1 cellular context compared by ENCODE assay signal in the genomic region with DNA sequence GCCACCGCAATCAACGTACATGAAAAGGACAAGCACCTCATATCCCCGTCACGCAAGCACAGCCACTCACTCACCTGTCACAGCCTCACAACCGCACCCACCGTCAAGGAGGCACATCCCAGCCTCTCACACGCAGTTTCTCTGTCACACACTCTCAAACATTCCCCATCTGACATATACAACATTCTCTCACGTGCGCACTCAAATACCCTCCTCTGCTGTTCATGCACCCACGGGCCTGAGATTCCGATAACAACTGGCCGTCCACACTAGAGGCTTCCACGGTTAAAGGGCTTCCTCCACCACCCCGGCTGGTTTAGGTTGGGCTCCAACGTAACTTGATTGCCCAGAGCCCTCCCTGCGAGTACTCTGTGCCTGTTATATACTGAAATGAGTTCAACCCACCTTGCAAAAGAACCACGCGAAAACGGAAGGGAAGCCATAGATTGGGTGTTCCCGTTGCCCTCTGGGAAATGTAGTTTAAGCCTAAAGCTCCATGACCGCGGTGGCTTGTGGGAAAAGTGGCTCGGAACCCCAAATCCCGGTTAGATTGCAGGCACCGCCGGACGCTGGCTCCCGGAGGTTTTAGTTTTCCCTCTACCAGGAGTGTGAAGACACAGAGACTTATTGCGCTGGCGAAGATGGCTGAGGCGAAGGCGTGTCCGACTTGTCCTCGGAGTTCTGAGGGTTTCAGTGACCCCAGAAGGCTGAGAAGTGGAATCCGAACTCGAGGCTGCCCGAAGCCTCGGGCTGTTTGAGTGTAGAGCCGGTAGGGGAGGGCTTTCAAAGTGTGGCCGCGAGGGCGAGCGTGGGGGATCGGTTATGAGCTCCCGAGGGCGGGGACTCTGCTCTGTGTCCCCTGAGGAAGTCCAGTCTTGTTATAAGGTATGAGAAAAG.
TF ChIP-seq lines count a peak whose summit lies in the region.

TSS of gene ZNF573 (minus strand) at position 448 of the 897 bp plus-strand sequence. CDS start 5,857 bp downstream, outside the sequence.

TF ChIP-seq in HepG2, 621 proteins besides CTCF, POLR2A, EP300 and RAD21 (continued from another document and continues in another):
- TF ChIP-seq, protein P1, sequence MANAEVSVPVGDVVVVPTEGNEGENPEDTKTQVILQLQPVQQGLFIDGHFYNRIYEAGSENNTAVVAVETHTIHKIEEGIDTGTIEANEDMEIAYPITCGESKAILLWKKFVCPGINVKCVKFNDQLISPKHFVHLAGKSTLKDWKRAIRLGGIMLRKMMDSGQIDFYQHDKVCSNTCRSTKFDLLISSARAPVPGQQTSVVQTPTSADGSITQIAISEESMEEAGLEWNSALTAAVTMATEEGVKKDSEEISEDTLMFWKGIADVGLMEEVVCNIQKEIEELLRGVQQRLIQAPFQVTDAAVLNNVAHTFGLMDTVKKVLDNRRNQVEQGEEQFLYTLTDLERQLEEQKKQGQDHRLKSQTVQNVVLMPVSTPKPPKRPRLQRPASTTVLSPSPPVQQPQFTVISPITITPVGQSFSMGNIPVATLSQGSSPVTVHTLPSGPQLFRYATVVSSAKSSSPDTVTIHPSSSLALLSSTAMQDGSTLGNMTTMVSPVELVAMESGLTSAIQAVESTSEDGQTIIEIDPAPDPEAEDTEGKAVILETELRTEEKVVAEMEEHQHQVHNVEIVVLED (CRISPR knock-in tag; IDR thresholded peaks at IDR 0.05; ENCODE audit: borderline replicate concordance) = peak; percentile 72
- TF ChIP-seq MEF2D (CRISPR knock-in tag; IDR thresholded peaks at IDR 0.05) = peak; percentile 27; the same call in 1 of the 2 replicates
- TF ChIP-seq ZNF83 (CRISPR knock-in tag; IDR thresholded peaks at IDR 0.05; ENCODE audit: borderline replicate concordance) = no peak
- TF ChIP-seq XBP1 (CRISPR knock-in tag; IDR thresholded peaks at IDR 0.05) = no peak
- TF ChIP-seq, protein P2, sequence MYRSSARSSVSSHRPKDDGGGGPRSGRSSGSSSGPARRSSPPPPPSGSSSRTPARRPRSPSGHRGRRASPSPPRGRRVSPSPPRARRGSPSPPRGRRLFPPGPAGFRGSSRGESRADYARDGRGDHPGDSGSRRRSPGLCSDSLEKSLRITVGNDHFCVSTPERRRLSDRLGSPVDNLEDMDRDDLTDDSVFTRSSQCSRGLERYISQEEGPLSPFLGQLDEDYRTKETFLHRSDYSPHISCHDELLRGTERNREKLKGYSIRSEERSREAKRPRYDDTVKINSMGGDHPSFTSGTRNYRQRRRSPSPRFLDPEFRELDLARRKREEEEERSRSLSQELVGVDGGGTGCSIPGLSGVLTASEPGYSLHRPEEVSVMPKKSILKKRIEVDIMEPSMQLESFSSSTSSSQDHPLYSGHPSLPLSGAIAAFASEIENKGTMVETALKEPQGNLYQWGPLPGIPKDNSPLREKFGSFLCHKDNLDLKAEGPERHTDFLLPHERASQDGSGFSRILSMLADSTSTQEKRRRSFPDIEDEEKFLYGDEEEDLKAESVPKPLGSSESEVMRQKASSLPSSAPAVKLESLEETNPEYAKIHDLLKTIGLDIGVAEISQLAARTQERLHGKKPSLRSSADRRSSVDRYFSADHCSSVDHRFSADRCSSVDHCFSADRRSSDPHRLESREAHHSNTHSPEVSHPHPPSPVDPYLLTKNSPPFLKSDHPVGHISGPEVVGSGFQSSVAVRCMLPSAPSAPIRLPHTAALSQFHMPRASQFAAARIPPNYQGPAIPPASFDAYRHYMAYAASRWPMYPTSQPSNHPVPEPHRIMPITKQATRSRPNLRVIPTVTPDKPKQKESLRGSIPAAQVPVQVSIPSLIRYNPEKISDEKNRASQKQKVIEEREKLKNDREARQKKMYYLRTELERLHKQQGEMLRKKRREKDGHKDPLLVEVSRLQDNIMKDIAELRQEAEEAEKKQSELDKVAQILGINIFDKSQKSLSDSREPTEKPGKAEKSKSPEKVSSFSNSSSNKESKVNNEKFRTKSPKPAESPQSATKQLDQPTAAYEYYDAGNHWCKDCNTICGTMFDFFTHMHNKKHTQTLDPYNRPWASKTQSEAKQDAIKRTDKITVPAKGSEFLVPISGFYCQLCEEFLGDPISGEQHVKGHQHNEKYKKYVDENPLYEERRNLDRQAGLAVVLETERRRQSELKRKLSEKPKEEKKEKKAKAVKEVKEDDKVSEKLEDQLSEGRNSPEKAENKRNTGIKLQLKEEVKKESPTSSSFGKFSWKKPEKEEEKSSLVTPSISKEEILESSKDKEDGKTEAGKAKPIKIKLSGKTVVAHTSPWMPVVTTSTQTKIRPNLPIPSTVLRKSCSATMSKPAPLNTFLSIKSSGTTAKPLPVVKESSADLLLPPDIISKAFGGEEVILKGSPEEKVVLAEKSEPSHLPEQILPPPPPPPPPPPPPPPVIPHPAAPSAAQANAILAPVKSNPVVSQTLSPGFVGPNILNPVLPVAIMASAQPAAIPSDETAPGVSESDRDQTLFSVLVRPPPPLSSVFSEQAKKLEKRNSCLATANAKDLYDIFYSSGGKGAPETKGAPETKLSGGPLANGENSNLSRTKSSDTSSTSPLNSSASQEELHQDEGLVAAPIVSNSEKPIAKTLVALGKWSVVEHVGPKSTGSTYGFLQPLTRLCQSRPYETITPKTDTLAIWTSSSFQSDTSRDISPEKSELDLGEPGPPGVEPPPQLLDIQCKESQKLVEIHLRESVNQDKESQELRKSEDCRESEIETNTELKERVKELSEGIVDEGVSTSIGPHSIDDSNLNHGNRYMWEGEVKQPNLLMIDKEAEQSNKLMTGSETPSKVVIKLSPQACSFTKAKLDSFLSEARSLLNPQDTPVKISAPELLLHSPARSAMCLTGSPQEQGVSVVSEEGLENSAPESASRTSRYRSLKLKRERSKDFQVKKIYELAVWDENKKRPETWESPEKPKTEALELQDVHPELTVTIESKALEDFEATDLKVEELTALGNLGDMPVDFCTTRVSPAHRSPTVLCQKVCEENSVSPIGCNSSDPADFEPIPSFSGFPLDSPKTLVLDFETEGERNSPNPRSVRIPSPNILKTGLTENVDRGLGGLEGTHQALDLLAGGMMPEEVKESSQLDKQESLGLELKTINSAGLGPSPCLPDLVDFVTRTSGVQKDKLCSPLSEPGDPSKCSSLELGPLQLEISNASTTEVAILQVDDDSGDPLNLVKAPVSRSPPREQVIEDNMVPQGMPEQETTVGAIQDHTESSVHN (CRISPR knock-in tag; IDR thresholded peaks at IDR 0.05) = no peak
- TF ChIP-seq, protein P3, sequence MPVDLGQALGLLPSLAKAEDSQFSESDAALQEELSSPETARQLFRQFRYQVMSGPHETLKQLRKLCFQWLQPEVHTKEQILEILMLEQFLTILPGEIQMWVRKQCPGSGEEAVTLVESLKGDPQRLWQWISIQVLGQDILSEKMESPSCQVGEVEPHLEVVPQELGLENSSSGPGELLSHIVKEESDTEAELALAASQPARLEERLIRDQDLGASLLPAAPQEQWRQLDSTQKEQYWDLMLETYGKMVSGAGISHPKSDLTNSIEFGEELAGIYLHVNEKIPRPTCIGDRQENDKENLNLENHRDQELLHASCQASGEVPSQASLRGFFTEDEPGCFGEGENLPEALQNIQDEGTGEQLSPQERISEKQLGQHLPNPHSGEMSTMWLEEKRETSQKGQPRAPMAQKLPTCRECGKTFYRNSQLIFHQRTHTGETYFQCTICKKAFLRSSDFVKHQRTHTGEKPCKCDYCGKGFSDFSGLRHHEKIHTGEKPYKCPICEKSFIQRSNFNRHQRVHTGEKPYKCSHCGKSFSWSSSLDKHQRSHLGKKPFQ (CRISPR knock-in tag; IDR thresholded peaks at IDR 0.05; ENCODE audit: insufficient replicate concordance) = no peak
- TF ChIP-seq, protein P4, sequence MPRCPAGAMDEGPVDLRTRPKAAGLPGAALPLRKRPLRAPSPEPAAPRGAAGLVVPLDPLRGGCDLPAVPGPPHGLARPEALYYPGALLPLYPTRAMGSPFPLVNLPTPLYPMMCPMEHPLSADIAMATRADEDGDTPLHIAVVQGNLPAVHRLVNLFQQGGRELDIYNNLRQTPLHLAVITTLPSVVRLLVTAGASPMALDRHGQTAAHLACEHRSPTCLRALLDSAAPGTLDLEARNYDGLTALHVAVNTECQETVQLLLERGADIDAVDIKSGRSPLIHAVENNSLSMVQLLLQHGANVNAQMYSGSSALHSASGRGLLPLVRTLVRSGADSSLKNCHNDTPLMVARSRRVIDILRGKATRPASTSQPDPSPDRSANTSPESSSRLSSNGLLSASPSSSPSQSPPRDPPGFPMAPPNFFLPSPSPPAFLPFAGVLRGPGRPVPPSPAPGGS (CRISPR knock-in tag; IDR thresholded peaks at IDR 0.05) = 0 out of 2 replicates have a peak, but pooled peaks have one; percentile 74
- peak; percentile 61; the same call in 1 of the 2 replicates for TF ChIP-seq KDM2A (CRISPR knock-in tag; IDR thresholded peaks at IDR 0.05; ENCODE audit: borderline replicate concordance, low read depth)
- TF ChIP-seq ZNF331 (CRISPR knock-in tag; IDR thresholded peaks at IDR 0.05) = no peak; the same call in 1 of the 2 replicates
- peak; percentile 45; the same call in 2 of the 3 replicates for TF ChIP-seq MXI1 (IDR thresholded peaks at IDR 0.05; ENCODE audit: borderline replicate concordance, low read depth, low read length)
- TF ChIP-seq SKI (IDR thresholded peaks at IDR 0.05; ENCODE audit: partially characterized antibody) = no peak
- TF ChIP-seq EEA1 (CRISPR knock-in tag; IDR thresholded peaks at IDR 0.05; ENCODE audit: borderline replicate concordance) = no peak
- peak; percentile 54; the same call in 1 of the 2 replicates for TF ChIP-seq ZNF770 (CRISPR knock-in tag; IDR thresholded peaks at IDR 0.05)
- no peak for TF ChIP-seq ISL2 (CRISPR knock-in tag; IDR thresholded peaks at IDR 0.05)
- no peak for TF ChIP-seq ZNF142 (CRISPR knock-in tag; IDR thresholded peaks at IDR 0.05)
- no peak for TF ChIP-seq STAT6 (CRISPR knock-in tag; IDR thresholded peaks at IDR 0.05; ENCODE audit: borderline replicate concordance)
